In genomic region chr5:177306674-177307543, GRCh38 we compare ENCODE assay signal across 1 cellular context.
TF ChIP-seq lines count a peak whose summit lies in the region.

No MANE protein-coding gene starts in this region.

TF ChIP-seq in endothelial cell of umbilical vein, 7 proteins besides CTCF, POLR2A, EP300 and RAD21:
- TF ChIP-seq MYC (IDR thresholded peaks at IDR 0.05; ENCODE audit: low read depth, low read length) (no peak), JUN (IDR thresholded peaks at IDR 0.05; ENCODE audit: borderline replicate concordance, insufficient read depth, insufficient read length, low read depth) (no peak), GATA2 (IDR thresholded peaks at IDR 0.05; ENCODE audit: insufficient read depth, insufficient read length, low read depth, low read length) (no peak), POLR2AphosphoS5 (IDR thresholded peaks at IDR 0.05; ENCODE audit: insufficient read depth, low read depth, low read length) (no peak), EZH2 (IDR thresholded peaks at IDR 0.05; ENCODE audit: borderline replicate concordance, low read depth, low read length, severe bottlenecking) (no peak), FOS (IDR thresholded peaks at IDR 0.05; ENCODE audit: borderline replicate concordance, insufficient read depth, low read length) (no peak), MAX (IDR thresholded peaks at IDR 0.05; ENCODE audit: insufficient read depth, insufficient read length) (no peak)
